ENCODE assay signal across 28 cellular contexts in the genomic region with DNA sequence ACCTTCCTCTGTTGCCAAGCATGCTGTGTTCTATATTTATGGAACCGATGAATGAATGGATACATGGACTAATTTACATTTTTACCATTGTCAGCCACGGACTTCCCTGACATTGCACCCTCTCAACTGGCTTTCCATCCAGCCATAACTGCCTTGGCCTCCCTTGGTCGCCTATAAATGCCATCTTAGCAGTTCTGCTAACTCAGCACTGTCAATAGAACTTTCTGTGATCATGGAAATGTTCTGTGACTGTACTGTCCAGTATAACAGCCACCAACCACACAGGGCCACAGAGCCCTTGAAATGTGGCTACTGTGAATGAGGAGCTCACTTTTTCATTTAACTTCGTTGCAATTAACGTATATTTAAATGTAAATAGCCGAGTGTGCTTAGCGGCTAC. TPM values are rescaled to one million over a fixed set of nuclear protein-coding genes. Genes with fewer than 3 reads are reported as not detected.
"Had no signal": no experiment of that assay in that cellular context is flagged by ENCODE, and none has a peak within 500 bp of the region (broad histone marks: within the 10 kb centered on the region; RNA-seq: fewer than 3 reads in every experiment).

No MANE protein-coding gene starts in this region.

- FAIRE-seq: endometrium, islet of Langerhans, keratinocyte had no signal

- ATAC-seq: effector memory CD8-positive, alpha-beta T cell; esophagus mucosa; gastrocnemius medialis; heart right ventricle; left cardiac atrium; left lung; left ventricle myocardium superior; lower lobe of right lung had no signal

- H3K9me3 ChIP-seq: colonic mucosa, esophagus squamous epithelium, gastrocnemius medialis, heart right ventricle, left lung, lower lobe of right lung had no signal

- DNase-seq: colonic mucosa; cortex of kidney; effector CD8-positive, alpha-beta T cell; effector memory CD8-positive, alpha-beta T cell; endodermal cell; erythroblast; esophagus squamous epithelium; foreskin fibroblast; foreskin melanocyte; gastrocnemius medialis; glutamatergic neuron; head of caudate nucleus; heart right ventricle; hippocampal formation; left cardiac atrium; left lung; left ventricle myocardium superior; lower lobe of right lung; mesendoderm; midbrain had no signal

- H3K27ac ChIP-seq: colonic mucosa, epithelial cell of prostate, esophagus squamous epithelium, gastrocnemius medialis, heart right ventricle, left lung, lower lobe of right lung had no signal

- H3K4me1 ChIP-seq: colonic mucosa, esophagus squamous epithelium, gastrocnemius medialis, heart right ventricle, left lung, lower lobe of right lung had no signal

- H3K36me3 ChIP-seq: colonic mucosa, esophagus squamous epithelium, gastrocnemius medialis, heart right ventricle, left lung, lower lobe of right lung had no signal

- H3K27me3 ChIP-seq: colonic mucosa, gastrocnemius medialis, heart right ventricle, left lung had no signal

- H3K4me3 ChIP-seq: colonic mucosa, esophagus squamous epithelium, gastrocnemius medialis, heart right ventricle, left lung, lower lobe of right lung had no signal

RNA-seq across cellular contexts. Expression of a gene that starts 8.7 kb away (rescaled TPM):
- total RNA-seq: gastrocnemius medialis, glomerular endothelial cell, left ventricle myocardium superior, lung microvascular endothelial cell, mononuclear cell had no signal
- polyA plus RNA-seq: heart right ventricle had no signal
